In the genomic region with DNA sequence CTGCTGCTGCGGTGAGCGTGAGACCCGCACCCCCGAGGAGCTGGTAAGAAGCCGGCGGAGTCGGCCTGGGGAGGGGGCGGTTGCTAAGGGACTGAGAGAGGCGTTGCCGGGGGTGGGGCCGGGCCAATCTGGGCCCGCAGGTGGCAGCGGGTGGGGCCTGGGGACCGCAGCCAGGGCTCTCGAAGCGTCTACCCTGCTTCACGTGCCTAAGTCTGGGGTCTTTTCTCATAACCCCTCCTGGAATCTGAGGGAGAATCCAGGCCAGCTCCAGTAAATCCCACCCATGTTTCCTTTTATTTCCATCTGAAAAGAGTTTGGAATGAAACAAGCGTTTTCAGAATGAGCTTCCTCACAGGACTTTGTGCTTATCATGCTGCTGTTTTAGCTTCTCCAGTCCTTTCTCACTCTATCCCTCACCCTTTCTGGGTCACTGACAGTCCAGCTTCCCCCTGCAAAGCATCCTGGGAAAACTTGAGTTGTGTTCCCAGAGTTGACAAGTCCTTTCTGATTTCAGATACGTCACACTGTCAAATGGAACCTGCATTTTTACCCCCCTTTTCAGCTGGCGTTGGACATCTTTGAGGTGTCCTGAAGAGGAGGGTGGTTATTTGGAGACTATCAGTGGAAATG, we compare ENCODE assay signal across 8 cellular contexts. TPM values are rescaled to one million over a fixed set of nuclear protein-coding genes. Genes with fewer than 3 reads are reported as not detected.
A peak's percentile ranks its signal among the peaks of the same experiment; 100 is the strongest.
DNase-seq lines count a peak whose midpoint lies in the region; ATAC-seq and TF ChIP-seq lines count a peak whose summit lies in the region.

No MANE protein-coding gene starts in this region.

- H3K27ac ChIP-seq in Panc1 (ENCODE audit: low read length) (peak overlapping the region; percentile 97), urinary bladder (ENCODE audit: low read depth) (peak overlapping the region; percentile 85)
- peak overlapping the region; percentile 85 for H3K27ac ChIP-seq in effector memory CD4-positive, alpha-beta T cell (ENCODE audit: insufficient read depth, low read length, poor library complexity, severe bottlenecking)

- CTCF ChIA-PET in Panc1 (lab: Charles Lee) = interaction anchor here (0.6 kb wide), 1 partner anchor 90 kb away, joined by 8 read pairs; no protein-coding TSS in a partner anchor

- H3K27ac Mint-ChIP-seq in mesothelial cell of epicardium = peak overlapping the region; percentile 98

- H3K4me1 ChIP-seq in BE2C (0 out of 2 replicates have a peak, but pooled peaks cover 3% of the 10 kb centered on the region), Panc1 (ENCODE audit: control insufficient read depth, insufficient read depth, low read length) (peaks cover 41% of the 10 kb centered on the region), urinary bladder (ENCODE audit: insufficient read depth) (peaks cover 3% of the 10 kb centered on the region)
- H3K4me1 ChIP-seq in effector memory CD4-positive, alpha-beta T cell (ENCODE audit: control insufficient read depth, insufficient read depth, low read length, poor library complexity, severe bottlenecking) = peaks cover 32% of the 10 kb centered on the region

- H3K9me3 ChIP-seq in BE2C (no peaks in the 10 kb centered on the region), Panc1 (ENCODE audit: control insufficient read depth, insufficient read depth, low read depth, low read length) (no peaks in the 10 kb centered on the region)
- no peaks in the 10 kb centered on the region for H3K9me3 ChIP-seq in effector memory CD4-positive, alpha-beta T cell (ENCODE audit: control insufficient read depth, low read length)

- H3K27me3 ChIP-seq in BE2C (no peaks in the 10 kb centered on the region), Panc1 (ENCODE audit: control insufficient read depth, insufficient read depth, low read length) (no peaks in the 10 kb centered on the region)
- H3K27me3 ChIP-seq in effector memory CD4-positive, alpha-beta T cell (replicated peaks; ENCODE audit: control insufficient read depth, insufficient read depth, low read length, poor library complexity, severe bottlenecking) = no peaks in the 10 kb centered on the region

- no peaks in the 10 kb centered on the region for H3K9me3 Mint-ChIP-seq in mesothelial cell of epicardium

- H3K4me3 ChIP-seq in BE2C (ENCODE audit: low read depth, low read length) (peak overlapping the region; percentile 75), Panc1 (ENCODE audit: low read depth in 2 of 2, low read length in 2 of 2) (peak overlapping the region; percentile 74 to 93), urinary bladder (ENCODE audit: low read depth, low read length) (peak overlapping the region; percentile 65)
- H3K4me3 ChIP-seq in effector memory CD4-positive, alpha-beta T cell (ENCODE audit: insufficient read depth, low read depth, low read length, poor library complexity, severe bottlenecking) = peak overlapping the region; percentile 80

- peaks cover 56% of the 10 kb centered on the region for H3K4me1 Mint-ChIP-seq in mesothelial cell of epicardium

- no peak for TF ChIP-seq CTCF in BE2C (IDR thresholded peaks at IDR 0.05; ENCODE audit: low read depth, low read length)
- TF ChIP-seq CTCF in Panc1 (IDR thresholded peaks at IDR 0.05) = no peak
- no peak for TF ChIP-seq CTCF in mesothelial cell of epicardium (IDR thresholded peaks at IDR 0.05; ENCODE audit: unreplicated experiment)

- intact Hi-C loops in Panc1 (cut with micrococcal nuclease; ENCODE audit: unreplicated experiment) = no loop called here

- ATAC-seq in HG02981 (IDR thresholded peaks at IDR 0.05; ENCODE audit: unreplicated experiment) (peak; percentile 34), Panc1 (peak; percentile 78)

- in situ Hi-C loops in Panc1 (cut with HindIII; ENCODE audit: low pct_unique_long_range_greater_than_20kb, low sequenced_read_pairs) = no loop called here

- peak overlapping the region; percentile 98 for H3K4me3 Mint-ChIP-seq in mesothelial cell of epicardium

- POLR2A ChIA-PET in Panc1 (lab: Charles Lee) = interaction anchor here (0.7 to 1.9 kb wide), 3 partner anchors 15 to 103 kb away, joined by 3 to 9 read pairs (median 7); no protein-coding TSS in a partner anchor

- TF ChIP-seq POLR2A in GM18526 (IDR thresholded peaks at IDR 0.05; ENCODE audit: extremely low read depth, insufficient read length) = peak; percentile 12

- no TSS peak for BruUV-seq in Panc1 (replicated peaks; lab: Mats Ljungman, UMichigan)

- H3K36me3 ChIP-seq in BE2C = 0 out of 2 replicates have a peak, but pooled peaks cover 3% of the 10 kb centered on the region
- H3K36me3 ChIP-seq in Panc1 (ENCODE audit: control insufficient read depth, insufficient read depth, low read length) = peaks cover 3% of the 10 kb centered on the region
- peaks cover 2% of the 10 kb centered on the region for H3K36me3 ChIP-seq in effector memory CD4-positive, alpha-beta T cell (ENCODE audit: control insufficient read depth, insufficient read depth, low read length)
- no peaks in the 10 kb centered on the region for H3K36me3 ChIP-seq in urinary bladder (ENCODE audit: insufficient read depth)

- no peaks in the 10 kb centered on the region for H3K27me3 Mint-ChIP-seq in mesothelial cell of epicardium (ENCODE audit: low read depth)

- H3K36me3 Mint-ChIP-seq in mesothelial cell of epicardium = peaks cover 3% of the 10 kb centered on the region

- DNase-seq in BE2C = no peak
- DNase-seq in Panc1 (ENCODE audit: low read depth, low spot score) = peak; percentile 22
- DNase-seq in effector memory CD4-positive, alpha-beta T cell = no peak
- no peak for DNase-seq in mesothelial cell of epicardium (ENCODE audit: low spot score in 2 of 2, unreplicated experiment in 2 of 2)
- no peak for DNase-seq in SIG-M5 (lab: John Stamatoyannopoulos, UW)

- WGBS in urinary bladder = under 1% methylated on average over 20 of the region's 20 CpGs

RNA-seq across cellular contexts. Expression of a gene that starts 0.4 kb away (rescaled TPM):
- 10.9 TPM for polyA plus RNA-seq in BE2C (2012; ENCODE audit: insufficient read depth, insufficient read length, low read depth)
- total RNA-seq in Panc1 (2021; ENCODE audit: unreplicated experiment) (23.6 TPM), mesothelial cell of epicardium (28.1 to 30.3 TPM (median 29.1 TPM) in 3 replicates), urinary bladder (9.9 TPM)
- 11.3 TPM for polyA plus RNA-seq in Panc1 (2012; ENCODE audit: insufficient read length)
- 13.7 TPM for polyA plus RNA-seq in urinary bladder

RNA-seq across cellular contexts. Expression of a gene that starts 0.7 kb away (rescaled TPM):
- 12.7 TPM for polyA plus RNA-seq in BE2C (2012; ENCODE audit: insufficient read depth, insufficient read length, low read depth)
- total RNA-seq in Panc1 (2021; ENCODE audit: unreplicated experiment) = 37.4 TPM
- 21.0 TPM for polyA plus RNA-seq in Panc1 (2012; ENCODE audit: insufficient read length)
- total RNA-seq in mesothelial cell of epicardium = 37.7 to 39.6 TPM (median 39.2 TPM) in 3 replicates
- total RNA-seq in urinary bladder = 26.9 TPM
- polyA plus RNA-seq in urinary bladder = 20.1 TPM

RNA-seq across cellular contexts. Expression of a gene that starts 41.2 kb away (rescaled TPM):
- polyA plus RNA-seq in BE2C (2012; ENCODE audit: insufficient read depth, insufficient read length, low read depth) = 33.1 TPM
- not detected for total RNA-seq in Panc1 (2021; ENCODE audit: unreplicated experiment)
- not detected for polyA plus RNA-seq in Panc1 (2012; ENCODE audit: insufficient read length)
- total RNA-seq in mesothelial cell of epicardium = not detected in 3 replicates
- total RNA-seq in urinary bladder = not detected
- 1.0 TPM for polyA plus RNA-seq in urinary bladder

RNA-seq across cellular contexts. Expression of a gene that starts 44.4 kb away (rescaled TPM):
- 2.3 TPM for polyA plus RNA-seq in BE2C (2012; ENCODE audit: insufficient read depth, insufficient read length, low read depth)
- total RNA-seq in Panc1 (2021; ENCODE audit: unreplicated experiment) (not detected), mesothelial cell of epicardium (0.18 to 0.20 TPM in 2 of 3 replicates, not detected in the other), urinary bladder (0.42 TPM)
- polyA plus RNA-seq in Panc1 (2012; ENCODE audit: insufficient read length) = 1.6 TPM
- 3.2 TPM for polyA plus RNA-seq in urinary bladder

RNA-seq across cellular contexts. Expression of a gene that starts 52.3 kb away (rescaled TPM):
- 6.5 TPM for polyA plus RNA-seq in BE2C (2012; ENCODE audit: insufficient read depth, insufficient read length, low read depth)
- total RNA-seq in Panc1 (2021; ENCODE audit: unreplicated experiment) = not detected
- not detected for polyA plus RNA-seq in Panc1 (2012; ENCODE audit: insufficient read length)
- total RNA-seq in mesothelial cell of epicardium = 1.3 to 2.5 TPM (median 2.3 TPM) in 3 replicates
- total RNA-seq in urinary bladder = not detected
- not detected for polyA plus RNA-seq in urinary bladder
